Comparison of ENCODE assay signal across 8 cellular contexts in the genomic region with DNA sequence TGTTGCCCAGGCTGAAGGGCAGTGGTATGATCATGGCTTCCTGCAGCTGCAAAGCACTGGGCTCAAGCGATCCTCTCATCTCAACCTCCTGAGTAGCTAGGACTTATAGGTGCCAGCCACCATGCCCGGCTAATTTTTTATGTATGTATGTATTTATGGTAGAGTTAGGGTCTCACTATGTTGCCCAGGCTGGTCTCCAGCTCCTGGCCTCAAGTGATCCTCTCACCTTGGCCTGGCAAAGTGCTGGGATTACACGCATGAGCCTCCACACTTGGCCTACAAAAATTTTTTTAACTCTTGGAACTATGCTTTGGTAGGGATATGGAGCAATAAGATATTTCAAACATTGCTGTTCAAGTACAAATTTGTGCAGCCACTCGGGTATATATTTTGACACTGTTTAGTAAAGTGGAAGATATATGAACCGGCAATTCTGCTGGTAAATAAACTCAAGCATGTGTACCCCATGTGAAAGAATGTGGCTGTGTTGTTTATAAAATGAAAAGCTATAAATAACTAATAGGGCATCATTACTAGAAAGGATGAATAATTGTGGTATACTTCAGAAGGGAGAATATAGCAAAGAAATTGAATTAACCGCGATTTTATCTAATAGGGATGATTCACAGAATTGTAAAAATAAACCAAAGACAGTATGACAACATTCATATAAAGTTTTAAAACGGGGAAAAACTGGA. TPM values are rescaled to one million over a fixed set of nuclear protein-coding genes. Genes with fewer than 3 reads are reported as not detected.
DNase-seq lines count a peak whose midpoint lies in the region; ATAC-seq, FAIRE-seq and TF ChIP-seq lines count a peak whose summit lies in the region.

No MANE protein-coding gene starts in this region.

- H3K79me1 ChIP-seq in H1 (ENCODE audit: low read depth, low read length): peaks cover 2% of the 10 kb centered on the region; the same call in 1 of the 2 replicates

- no peak for TF ChIP-seq CTCF in H1 (IDR thresholded peaks at IDR 0.05; ENCODE audit: control extremely low read depth in 1 of 3, insufficient read depth in 1 of 3, low read depth in 1 of 3, low read length in 3 of 3)
- TF ChIP-seq CTCF in neutrophil (IDR thresholded peaks at IDR 0.05): no peak

- CTCF ChIA-PET in CD4-positive, alpha-beta memory T cell (lab: Charles Lee; ENCODE audit: partially characterized antibody): interaction anchor here (0.9 to 1.7 kb wide), 2 partner anchors 69 to 115 kb away, joined by 3 to 4 read pairs; a partner anchor contains a TSS
- CTCF ChIA-PET in H1 (lab: Charles Lee; ENCODE audit: partially characterized antibody): interaction anchor here (0.9 to 1.9 kb wide), 4 partner anchors 11 to 69 kb away, joined by 3 to 6 read pairs (median 4); no protein-coding TSS in a partner anchor

- peak overlapping the region; percentile 84; the same call in 1 of the 2 replicates for H2BK12ac ChIP-seq in H1 (ENCODE audit: low read depth, low read length)

- H3K23me2 ChIP-seq in H1 (ENCODE audit: low read depth, low read length): peaks cover 8% of the 10 kb centered on the region

- H3K27me3 ChIP-seq in CD4-positive, alpha-beta memory T cell (ENCODE audit: insufficient read depth, low read length): no peaks in the 10 kb centered on the region
- H3K27me3 ChIP-seq in NT2/D1 (ENCODE audit: insufficient read depth, insufficient read length) (no peaks in the 10 kb centered on the region), H1 (replicated peaks in 1 of 4; ENCODE audit: control insufficient read depth in 3 of 4, extremely low read depth in 1 of 4, insufficient read depth in 3 of 4, low read length in 3 of 4) (no peaks in the 10 kb centered on the region), neutrophil (no peaks in the 10 kb centered on the region)

- H3K27ac ChIP-seq in CD4-positive, alpha-beta memory T cell (ENCODE audit: low read depth, low read length): peak overlapping the region; percentile 93
- H3K27ac ChIP-seq in H1 (ENCODE audit: low read depth, low read length) (no peak overlapping the region), neutrophil (no peak overlapping the region)

- peaks cover 0 to 24% of the 10 kb centered on the region in 2 experiments; a peak in 2 of 4 replicates for H3K79me2 ChIP-seq in H1 (ENCODE audit: control insufficient read depth in 1 of 2, insufficient read depth in 2 of 2, low read length in 2 of 2)

- no peak overlapping the region for H2BK120ac ChIP-seq in H1 (replicated peaks; ENCODE audit: low read depth, low read length)

- peak overlapping the region; percentile 92 to 99 for H3K4me3 ChIP-seq in CD4-positive, alpha-beta memory T cell (ENCODE audit: low read length in 2 of 2)
- peak overlapping the region; percentile 97 for H3K4me3 ChIP-seq in NT2/D1 (ENCODE audit: insufficient read length, low read depth)
- H3K4me3 ChIP-seq in H1 (ENCODE audit: extremely low read depth in 1 of 4, insufficient read depth in 2 of 4, low read depth in 3 of 4, low read length in 4 of 4): peak overlapping the region; percentile 84 to 98 (median 94)
- H3K4me3 ChIP-seq in neutrophil (ENCODE audit: low read depth in 1 of 2, low read length in 1 of 2): peak overlapping the region; percentile 69 to 97

- no peak overlapping the region for H3K4ac ChIP-seq in H1 (replicated peaks; ENCODE audit: insufficient read length, low read depth, low read length)

- no peaks in the 10 kb centered on the region for H3K27me3 Mint-ChIP-seq in CD4-positive, alpha-beta memory T cell

- no peak overlapping the region for H2BK15ac ChIP-seq in H1 (ENCODE audit: low read length)

- peaks cover 0 to 41% (median 8%) of the 10 kb centered on the region in 8 donors for H3K9me3 Mint-ChIP-seq in CD4-positive, alpha-beta memory T cell

- H4K8ac ChIP-seq in H1 (ENCODE audit: extremely low read depth, insufficient read depth, low read length): no peak overlapping the region

- H3K56ac ChIP-seq in H1 (replicated peaks; ENCODE audit: insufficient read length, low read depth, low read length): no peak overlapping the region

- no peak overlapping the region; the same call in 1 of the 2 replicates for H2AK5ac ChIP-seq in H1 (ENCODE audit: low read depth, low read length)

- no peaks in the 10 kb centered on the region for H3K9me3 ChIP-seq in CD4-positive, alpha-beta memory T cell (ENCODE audit: control insufficient read depth in 1 of 2, low read length in 2 of 2)
- peaks cover 10% of the 10 kb centered on the region; the same call in 1 of the 2 replicates for H3K9me3 ChIP-seq in NT2/D1 (ENCODE audit: insufficient read depth, low read length)
- peaks cover 8 to 13% of the 10 kb centered on the region in 2 experiments; a peak in 3 of 4 replicates for H3K9me3 ChIP-seq in H1 (ENCODE audit: insufficient read depth in 2 of 2, low read depth in 1 of 2, low read length in 1 of 2)
- H3K9me3 ChIP-seq in neutrophil: no peaks in the 10 kb centered on the region

- peaks cover 0 to 2% of the 10 kb centered on the region in 2 experiments for H4K20me1 ChIP-seq in H1 (replicated peaks in 1 of 2; ENCODE audit: control insufficient read depth in 1 of 2, insufficient read depth in 2 of 2, low read length in 2 of 2)

- ATAC-seq in GM18873 (IDR thresholded peaks at IDR 0.05; ENCODE audit: low FRiP score, unreplicated experiment): no peak

- no peak for TF ChIP-seq POLR2A in H1 (IDR thresholded peaks at IDR 0.05; ENCODE audit: control extremely low read depth in 1 of 2, low read depth in 2 of 2, low read length in 2 of 2)

- H3K14ac ChIP-seq in H1 (ENCODE audit: insufficient read length): no peak overlapping the region

- peaks cover 24% of the 10 kb centered on the region for H3K4me1 ChIP-seq in CD4-positive, alpha-beta memory T cell (ENCODE audit: insufficient read depth, low read length)
- H3K4me1 ChIP-seq in NT2/D1 (ENCODE audit: insufficient read depth, insufficient read length) (no peaks in the 10 kb centered on the region), H1 (replicated peaks in 1 of 4; ENCODE audit: control insufficient read depth in 3 of 4, insufficient read depth in 4 of 4, low read length in 3 of 4) (no peaks in the 10 kb centered on the region; a peak in 1 of 7 replicates), neutrophil (ENCODE audit: control insufficient read depth in 1 of 2, insufficient read depth in 1 of 2, low read depth in 1 of 2, low read length in 1 of 2) (peaks cover 14 to 16% of the 10 kb centered on the region in 2 experiments)

- no peak overlapping the region for H2BK20ac ChIP-seq in H1 (ENCODE audit: low read length)

- H2AFZ ChIP-seq in H1 (ENCODE audit: low read length): peak overlapping the region; percentile 99; the same call in 1 of the 2 replicates

- intact Hi-C loops in CD4-positive, alpha-beta memory T cell (cut with micrococcal nuclease): loop anchor here (5.0 kb wide), 1 partner anchor 199 kb away; a partner anchor contains a TSS

- 71% methylated on average over 8 of the region's 8 CpGs; no CpG with 5 or more reads in 1 of the 2 experiments for WGBS in H1 (ENCODE audit: extremely low coverage in 1 of 2, insufficient coverage in 1 of 2, insufficient read length in 1 of 2, insufficient replicate concordance in 2 of 2, low coverage in 1 of 2, low lambda C conversion rate in 2 of 2, missing lambda C conversion rate in 1 of 2), 2 experiments

- no peak overlapping the region for H4K91ac ChIP-seq in H1 (replicated peaks; ENCODE audit: insufficient read length, low read length)

- DNase-seq in CD4-positive, alpha-beta memory T cell: no peak
- no peak for DNase-seq in NT2/D1 (ENCODE audit: low read depth, low spot score)
- DNase-seq in H1 (ENCODE audit: low read depth in 1 of 2, low spot score in 2 of 2): no peak
- no peak for DNase-seq in NCI-H82 (lab: John Stamatoyannopoulos, UW)
- DNase-seq in NCI-H2081 treated with DMSO at 0.1 percent for 48 hours (lab: John Stamatoyannopoulos, UW): no peak
- DNase-seq in NCI-H187 (lab: John Stamatoyannopoulos, UW): no peak

- TF ChIP-seq RAD21 in H1 (IDR thresholded peaks at IDR 0.05 in 1 of 2, conservative IDR thresholded peaks at IDR 0.05 in 1 of 2; ENCODE audit: low read depth in 2 of 2, low read length in 2 of 2): no peak

- no peak overlapping the region for H3K18ac ChIP-seq in H1 (ENCODE audit: extremely low read depth, low read length)

- POLR2A ChIA-PET in CD4-positive, alpha-beta memory T cell (lab: Charles Lee; ENCODE audit: partially characterized antibody): interaction anchor here (0.6 to 4.0 kb wide), 13 partner anchors 34 to 1018 kb away, joined by 3 to 51 read pairs (median 7); a partner anchor contains a TSS
- POLR2A ChIA-PET in H1 (lab: Charles Lee; ENCODE audit: partially characterized antibody): interaction anchor here (0.7 to 4.1 kb wide), 31 partner anchors 8 to 1018 kb away, joined by 3 to 72 read pairs (median 6); a partner anchor contains a TSS

- peaks cover 22 to 36% (median 28%) of the 10 kb centered on the region in 4 donors for H3K4me1 Mint-ChIP-seq in CD4-positive, alpha-beta memory T cell

- peaks cover 16 to 31% of the 10 kb centered on the region in 2 donors for H3K36me3 Mint-ChIP-seq in CD4-positive, alpha-beta memory T cell

- H3K4me2 ChIP-seq in H1 (ENCODE audit: insufficient read depth in 1 of 2, low read depth in 2 of 2, low read length in 2 of 2): peak overlapping the region; percentile 85 to 96

- no peak overlapping the region for H3K23ac ChIP-seq in H1 (ENCODE audit: insufficient read length)

- H3K4me3 Mint-ChIP-seq in CD4-positive, alpha-beta memory T cell: peak overlapping the region; percentile 97 to 100 (median 98)

- H2BK5ac ChIP-seq in H1 (ENCODE audit: low read depth, low read length): peak overlapping the region; percentile 95; the same call in 1 of the 2 replicates

- H4K5ac ChIP-seq in H1 (ENCODE audit: insufficient read length, low read depth, low read length): peak overlapping the region; percentile 63

- peak overlapping the region; percentile 98 to 99 (median 98) for H3K27ac Mint-ChIP-seq in CD4-positive, alpha-beta memory T cell

- no peak for TF ChIP-seq EP300 in H1 (IDR thresholded peaks at IDR 0.05; ENCODE audit: borderline replicate concordance in 1 of 2, low read depth in 2 of 2, low read length in 2 of 2)

- FAIRE-seq in H1 (lab: Jason Lieb, UNC): no peak

- peak overlapping the region; percentile 97 for H3K9ac ChIP-seq in NT2/D1 (ENCODE audit: insufficient read length, low read depth)
- H3K9ac ChIP-seq in H1 (replicated peaks in 1 of 4; ENCODE audit: extremely low read depth in 1 of 4, low read depth in 3 of 4, low read length in 3 of 4): peak overlapping the region in 3 of 4 experiments; percentile 79 to 96 (median 93); a peak in 5 of 7 replicates

- H3K36me3 ChIP-seq in CD4-positive, alpha-beta memory T cell (ENCODE audit: insufficient read depth, low read length): no peaks in the 10 kb centered on the region
- H3K36me3 ChIP-seq in NT2/D1 (ENCODE audit: insufficient read depth, insufficient read length, low read length) (peaks cover 2% of the 10 kb centered on the region), H1 (ENCODE audit: control insufficient read depth in 2 of 4, insufficient read depth in 4 of 4, low read length in 3 of 4) (no peaks in the 10 kb centered on the region), neutrophil (no peaks in the 10 kb centered on the region)

RNA-seq across cellular contexts. Expression of a gene that starts 1.1 kb away (rescaled TPM):
- total RNA-seq in CD4-positive, alpha-beta memory T cell: 10 to 100 TPM; 25.9 to 30.6 TPM
- 10 to 100 TPM; 10.9 to 19.3 TPM for polyA plus RNA-seq in CD4-positive, alpha-beta memory T cell
- total RNA-seq in H1 (2021; fragmentation: NEBNext Ultra II Directional; extraction: Animal tissue kit (Norgen Biotek cat#: 25700)): 16.1 and 16.6 TPM in 2 replicates
- 6.7 and 6.9 TPM in 2 replicates for polyA plus RNA-seq in H1 (2011; rRNA removed)
- 7.0 TPM for polyA plus RNA-seq in H1 (2011; cell fraction: cytosol; rRNA removed)
- 7.1 TPM for polyA plus RNA-seq in H1 (2011; cell fraction: nucleus; rRNA removed)
- 6.1 to 15.0 TPM (median 7.7 TPM) in 4 replicates for polyA plus RNA-seq in H1 (2012, experiment 1 of 2)
- 1.3 TPM for polyA plus RNA-seq in H1 (2012, experiment 2 of 2)
- polyA plus RNA-seq in H1 (2013, experiment 1 of 2): 5.5 TPM
- polyA plus RNA-seq in H1 (2013, experiment 2 of 2): 4.4 TPM
- 7.3 and 9.2 TPM in 2 replicates for polyA minus RNA-seq in H1 (2011; rRNA and poly(A)+ RNA removed)
- 2.6 TPM for polyA minus RNA-seq in H1 (2011; cell fraction: cytosol; rRNA and poly(A)+ RNA removed)
- 13.2 TPM for polyA minus RNA-seq in H1 (2011; cell fraction: nucleus; rRNA and poly(A)+ RNA removed)

RNA-seq across cellular contexts. Expression of a gene that starts 39.8 kb away (rescaled TPM):
- 10 to 100 TPM; 15.4 to 18.8 TPM for total RNA-seq in CD4-positive, alpha-beta memory T cell
- 10 to 100 TPM in 1 of 2 donors, 1 to 10 TPM in 1; 6.4 to 11.3 TPM for polyA plus RNA-seq in CD4-positive, alpha-beta memory T cell
- total RNA-seq in H1 (2021; fragmentation: NEBNext Ultra II Directional; extraction: Animal tissue kit (Norgen Biotek cat#: 25700)): 30.7 and 32.3 TPM in 2 replicates
- polyA plus RNA-seq in H1 (2011; rRNA removed): 4.1 and 5.5 TPM in 2 replicates
- polyA plus RNA-seq in H1 (2011; cell fraction: cytosol; rRNA removed): 8.4 TPM
- 4.9 TPM for polyA plus RNA-seq in H1 (2011; cell fraction: nucleus; rRNA removed)
- 7.7 to 18.2 TPM (median 11.1 TPM) in 4 replicates for polyA plus RNA-seq in H1 (2012, experiment 1 of 2)
- polyA plus RNA-seq in H1 (2012, experiment 2 of 2): 0.46 TPM
- 19.1 TPM for polyA plus RNA-seq in H1 (2013, experiment 1 of 2)
- 17.5 TPM for polyA plus RNA-seq in H1 (2013, experiment 2 of 2)
- polyA minus RNA-seq in H1 (2011; rRNA and poly(A)+ RNA removed): 12.1 and 20.8 TPM in 2 replicates
- 61.4 TPM for polyA minus RNA-seq in H1 (2011; cell fraction: cytosol; rRNA and poly(A)+ RNA removed)
- polyA minus RNA-seq in H1 (2011; cell fraction: nucleus; rRNA and poly(A)+ RNA removed): 103 TPM
